1 cellular context compared by ENCODE assay signal in genomic region chr6:17904491-17905120, GRCh38.
TF ChIP-seq lines count a peak whose summit lies in the region.

No MANE protein-coding gene starts in this region.

TF ChIP-seq in HepG2, 621 proteins besides CTCF, POLR2A, EP300 and RAD21 (continued from another document):
- TF ChIP-seq ZXDC (CRISPR knock-in tag; IDR thresholded peaks at IDR 0.05): no peak
- no peak for TF ChIP-seq MED8 (CRISPR knock-in tag; IDR thresholded peaks at IDR 0.05; ENCODE audit: insufficient replicate concordance)
- no peak for TF ChIP-seq ZNF776 (CRISPR knock-in tag; IDR thresholded peaks at IDR 0.05)
- TF ChIP-seq ZNF614 (CRISPR knock-in tag; IDR thresholded peaks at IDR 0.05; ENCODE audit: borderline replicate concordance): no peak
- TF ChIP-seq ZNF530 (CRISPR knock-in tag; IDR thresholded peaks at IDR 0.05; ENCODE audit: low read depth): no peak
- TF ChIP-seq ZSCAN5A (CRISPR knock-in tag; IDR thresholded peaks at IDR 0.05; ENCODE audit: borderline replicate concordance): no peak
- TF ChIP-seq ZNF331 (CRISPR knock-in tag; IDR thresholded peaks at IDR 0.05): no peak
- no peak for TF ChIP-seq MAFG (CRISPR knock-in tag; IDR thresholded peaks at IDR 0.05)
- TF ChIP-seq GPBP1L1 (CRISPR knock-in tag; IDR thresholded peaks at IDR 0.05): no peak
